12 cellular contexts compared by ENCODE assay signal in genomic region chr22:50302041-50302541, GRCh38. TPM values are rescaled to one million over a fixed set of nuclear protein-coding genes. Genes with fewer than 3 reads are reported as not detected.
DNase-seq lines count a peak whose midpoint lies in the region; ATAC-seq and TF ChIP-seq lines count a peak whose summit lies in the region.
"Had no signal": no experiment of that assay in that cellular context is flagged by ENCODE, and none has a peak within 500 bp of the region (broad histone marks: within the 10 kb centered on the region; RNA-seq: fewer than 3 reads in every experiment).

No MANE protein-coding gene starts in this region.

- no peaks in the 10 kb centered on the region for H3K27me3 ChIP-seq in OCI-LY3 (ENCODE audit: low read depth, low read length)

- no peaks in the 10 kb centered on the region for H3K36me3 ChIP-seq in OCI-LY3 (replicated peaks; ENCODE audit: low read depth, low read length)

- H3K9ac ChIP-seq in OCI-LY3 (ENCODE audit: low read length), result no peak overlapping the region

- TF ChIP-seq CTCF in 22Rv1 (IDR thresholded peaks at IDR 0.05), result no peak
- TF ChIP-seq CTCF in OCI-LY3 (IDR thresholded peaks at IDR 0.05; ENCODE audit: low read depth, low read length), result no peak

- H3K4me1 ChIP-seq in OCI-LY3 (ENCODE audit: low read length), result peaks cover 40% of the 10 kb centered on the region

- H3K9me3 ChIP-seq in OCI-LY3 (ENCODE audit: insufficient read depth, low read length), result no peaks in the 10 kb centered on the region

- peak overlapping the region; percentile 95 for H3K27ac ChIP-seq in 22Rv1
- no peak overlapping the region for H3K27ac ChIP-seq in OCI-LY3 (ENCODE audit: low read length)

- H3K79me2 ChIP-seq in OCI-LY3 (ENCODE audit: low read length), result peaks cover 88% of the 10 kb centered on the region

- peak overlapping the region; percentile 90 for H3K4me2 ChIP-seq in OCI-LY3 (ENCODE audit: low read length)

- H2AFZ ChIP-seq in OCI-LY3 (ENCODE audit: low read depth, low read length), result no peak overlapping the region

- peaks cover 51% of the 10 kb centered on the region for H4K20me1 ChIP-seq in OCI-LY3 (ENCODE audit: insufficient read depth, low read length)

- no peak overlapping the region for H3K4me3 ChIP-seq in OCI-LY3 (ENCODE audit: low read length)

- ATAC-seq in esophagus mucosa (peak; percentile 5), GM21576 (IDR thresholded peaks at IDR 0.05; ENCODE audit: unreplicated experiment) (no peak), GM18511 (IDR thresholded peaks at IDR 0.05; ENCODE audit: unreplicated experiment) (no peak), GM21515 (IDR thresholded peaks at IDR 0.05; ENCODE audit: unreplicated experiment) (no peak), GM21367 (IDR thresholded peaks at IDR 0.05; ENCODE audit: unreplicated experiment) (no peak)
- ATAC-seq: activated CD8-positive, alpha-beta T cell treated with anti-CD3 and anti-CD28 coated beads for 36 hours had no signal

- DNase-seq in myocyte (ENCODE audit: low read depth), result peak; percentile 51
- DNase-seq: activated CD8-positive, alpha-beta T cell treated with anti-CD3 and anti-CD28 coated beads for 36 hours; central memory CD4-positive, alpha-beta T cell; KBM-7; stimulated activated CD4-positive, alpha-beta T cell treated with anti-CD3 and anti-CD28 coated beads, Interleukin-4, amount 100 ng/mL, for 24 hours had no signal

RNA-seq across cellular contexts. Expression of gene PLXNB2, which starts 5.4 kb away (rescaled TPM):
- total RNA-seq in esophagus mucosa, result 148 TPM
- total RNA-seq in myocyte, result 112 and 163 TPM in 2 replicates
- 255 TPM for polyA plus RNA-seq in myocyte (2012)

RNA-seq across cellular contexts. Expression of gene DENND6B, which starts 24.7 kb away (rescaled TPM):
- total RNA-seq in esophagus mucosa (2.3 TPM), myocyte (4.7 TPM in 2 replicates)
- 9.7 TPM for polyA plus RNA-seq in myocyte (2012)

RNA-seq across cellular contexts. Expression of gene MAPK11, which starts 31.9 kb away (rescaled TPM):
- total RNA-seq in esophagus mucosa, result 5.8 TPM
- total RNA-seq in myocyte, result 3.2 and 3.3 TPM in 2 replicates
- 6.0 TPM for polyA plus RNA-seq in myocyte (2012)

RNA-seq across cellular contexts. Expression of gene MAPK12, which starts 40.6 kb away (rescaled TPM):
- 2.6 TPM for total RNA-seq in esophagus mucosa
- 27.9 and 30.0 TPM in 2 replicates for total RNA-seq in myocyte
- 15.1 TPM for polyA plus RNA-seq in myocyte (2012)

RNA-seq across cellular contexts. Expression of gene PPP6R2, which starts 41.0 kb away (rescaled TPM):
- total RNA-seq in esophagus mucosa, result 29.3 TPM
- total RNA-seq in myocyte, result 65.8 and 74.8 TPM in 2 replicates
- polyA plus RNA-seq in myocyte (2012), result 39.5 TPM
